16 cellular contexts compared by ENCODE assay signal in genomic region chr16:3482659-3483241, GRCh38. TPM values are rescaled to one million over a fixed set of nuclear protein-coding genes. Genes with fewer than 3 reads are reported as not detected.
DNase-seq lines count a peak whose midpoint lies in the region; ATAC-seq, FAIRE-seq and TF ChIP-seq lines count a peak whose summit lies in the region.
"Had no signal": no experiment of that assay in that cellular context is flagged by ENCODE, and none has a peak within 500 bp of the region (broad histone marks: within the 10 kb centered on the region; RNA-seq: fewer than 3 reads in every experiment).

No MANE protein-coding gene starts in this region.

- peaks cover 12% of the 10 kb centered on the region for H3K4me1 Mint-ChIP-seq in activated naive CD8-positive, alpha-beta T cell treated with anti-CD3 and anti-CD28 coated beads, Interleukin-2, amount 50 U/mL, for 24 hours

- no peak for ATAC-seq in Right ventricle myocardium superior (ENCODE audit: poor library complexity)
- ATAC-seq in activated naive CD8-positive, alpha-beta T cell treated with anti-CD3 and anti-CD28 coated beads, Interleukin-2, amount 50 U/mL, for 24 hours = no peak
- no peak for ATAC-seq in aorta (ENCODE audit: low FRiP score)
- no peak for ATAC-seq in GM18867 (IDR thresholded peaks at IDR 0.05; ENCODE audit: unreplicated experiment)
- ATAC-seq: CD8-positive, alpha-beta T cell had no signal

- H3K9me2 ChIP-seq in PC-9 (ENCODE audit: insufficient read depth) = no peaks in the 10 kb centered on the region

- POLR2A ChIA-PET in PC-9 (lab: Charles Lee; ENCODE audit: unreplicated experiment) = no interaction called here

- peaks cover 0 to 12% of the 10 kb centered on the region in 2 donors for H3K4me1 ChIP-seq in right atrium auricular region
- H3K4me1 ChIP-seq in kidney (ENCODE audit: control insufficient read depth in 1 of 2, insufficient read depth in 1 of 2, low read depth in 1 of 2, low read length in 2 of 2) = peaks cover 0 to 2% of the 10 kb centered on the region in 2 donors
- H3K4me1 ChIP-seq in aorta (ENCODE audit: control insufficient read depth in 1 of 2, insufficient read depth in 2 of 2, low read length in 2 of 2) = no peaks in the 10 kb centered on the region
- peaks cover 7% of the 10 kb centered on the region for H3K4me1 ChIP-seq in PC-9 (replicated peaks; ENCODE audit: insufficient read depth)

- H3F3A ChIP-seq in PC-9 (ENCODE audit: insufficient read depth, low read depth) = peaks cover 18% of the 10 kb centered on the region; the same call in 1 of the 2 replicates

- CTCF ChIA-PET in PC-9 (lab: Charles Lee) = no interaction called here

- H3K79me2 ChIP-seq in PC-9 (ENCODE audit: low read depth) = no peaks in the 10 kb centered on the region

- H3K4me3 Mint-ChIP-seq in activated naive CD8-positive, alpha-beta T cell treated with anti-CD3 and anti-CD28 coated beads, Interleukin-2, amount 50 U/mL, for 24 hours = no peak overlapping the region
- H3K4me3 Mint-ChIP-seq: CD8-positive, alpha-beta T cell; HFFc6 had no signal

- H3K27me3 Mint-ChIP-seq in activated naive CD8-positive, alpha-beta T cell treated with anti-CD3 and anti-CD28 coated beads, Interleukin-2, amount 50 U/mL, for 24 hours = no peaks in the 10 kb centered on the region

- BruUV-seq in PC-9 (replicated peaks; lab: Mats Ljungman, UMichigan) = no TSS peak

- no peak for TF ChIP-seq CTCF in right atrium auricular region (IDR thresholded peaks at IDR 0.05)
- no peak for TF ChIP-seq CTCF in kidney (IDR thresholded peaks at IDR 0.05; ENCODE audit: borderline replicate concordance, extremely low read depth, insufficient read depth)
- no peak for TF ChIP-seq CTCF in PC-9 (conservative IDR thresholded peaks at IDR 0.05)

- H3K9ac ChIP-seq in kidney (ENCODE audit: low read length in 2 of 2) = no peak overlapping the region

- DNase-seq in Right ventricle myocardium superior (peak; percentile 17), right atrium auricular region (ENCODE audit: low spot score) (no peak), kidney (peak; percentile 43), aorta (peak; percentile 7 to 51), PC-9 (no peak)
- DNase-seq in activated naive CD8-positive, alpha-beta T cell treated with anti-CD3 and anti-CD28 coated beads, Interleukin-2, amount 50 U/mL, for 24 hours = no peak
- DNase-seq: CD8-positive, alpha-beta T cell; GF-D8; HFFc6; KBM-7; NCI-H1436 treated with DMSO at 0.1 percent for 48 hours; NCI-H2081 had no signal

- FAIRE-seq in kidney (lab: Jason Lieb, UNC) = no peak
- FAIRE-seq: D721Med had no signal

- no peak overlapping the region for H2AFZ ChIP-seq in PC-9

- intact Hi-C loops in Right ventricle myocardium superior (cut with DNase I) = no loop called here
- intact Hi-C loops in kidney (cut with DNase I) = no loop called here
- intact Hi-C loops in aorta (cut with DNase I) = no loop called here
- intact Hi-C loops in PC-9 (cut with micrococcal nuclease; ENCODE audit: unreplicated experiment) = no loop called here

- H3K4me3 ChIP-seq in right atrium auricular region = no peak overlapping the region
- H3K4me3 ChIP-seq in kidney (ENCODE audit: low read length in 2 of 2) = no peak overlapping the region
- H3K4me3 ChIP-seq in aorta (ENCODE audit: low read length in 2 of 2) = no peak overlapping the region
- no peak overlapping the region for H3K4me3 ChIP-seq in PC-9

- H3K36me3 Mint-ChIP-seq in activated naive CD8-positive, alpha-beta T cell treated with anti-CD3 and anti-CD28 coated beads, Interleukin-2, amount 50 U/mL, for 24 hours (ENCODE audit: low read depth) = peaks cover 26% of the 10 kb centered on the region

- H3K9me3 ChIP-seq in right atrium auricular region (no peaks in the 10 kb centered on the region), kidney (ENCODE audit: control insufficient read depth in 1 of 2, low read length in 2 of 2) (no peaks in the 10 kb centered on the region), aorta (ENCODE audit: control insufficient read depth, low read length) (no peaks in the 10 kb centered on the region), PC-9 (ENCODE audit: insufficient read depth, low read depth) (no peaks in the 10 kb centered on the region)

- H3K27me3 ChIP-seq in right atrium auricular region = no peaks in the 10 kb centered on the region
- H3K27me3 ChIP-seq in aorta (ENCODE audit: control insufficient read depth in 1 of 2, insufficient read depth in 2 of 2, low read length in 1 of 2) = no peaks in the 10 kb centered on the region
- no peaks in the 10 kb centered on the region for H3K27me3 ChIP-seq in PC-9 (ENCODE audit: insufficient read depth, low read depth)

- H3K36me3 ChIP-seq in right atrium auricular region (peaks cover 68% of the 10 kb centered on the region), kidney (ENCODE audit: control insufficient read depth in 1 of 2, insufficient read depth in 2 of 2, low read length in 2 of 2) (peaks cover 33 to 70% of the 10 kb centered on the region in 2 donors), aorta (ENCODE audit: control insufficient read depth in 1 of 2, insufficient read depth in 2 of 2, low read length in 1 of 2) (peaks cover 0 to 18% of the 10 kb centered on the region in 2 donors), PC-9 (ENCODE audit: low read depth) (peaks cover 9% of the 10 kb centered on the region; the same call in 1 of the 2 replicates)

- H3K9me3 Mint-ChIP-seq in activated naive CD8-positive, alpha-beta T cell treated with anti-CD3 and anti-CD28 coated beads, Interleukin-2, amount 50 U/mL, for 24 hours = no peaks in the 10 kb centered on the region
- H3K9me3 Mint-ChIP-seq: CD8-positive, alpha-beta T cell; HFFc6 had no signal

- no peak overlapping the region for H3K4me2 ChIP-seq in PC-9

- WGBS in aorta, 2 donors = 91 to 92% methylated on average over 18 of the region's 18 CpGs

- H4K20me1 ChIP-seq in PC-9 (ENCODE audit: insufficient read depth) = peaks cover 4% of the 10 kb centered on the region

- peak overlapping the region; percentile 53 for H3K27ac Mint-ChIP-seq in activated naive CD8-positive, alpha-beta T cell treated with anti-CD3 and anti-CD28 coated beads, Interleukin-2, amount 50 U/mL, for 24 hours
- H3K27ac Mint-ChIP-seq: CD8-positive, alpha-beta T cell; HFFc6 had no signal

- H3K27ac ChIP-seq in right atrium auricular region (no peak overlapping the region), kidney (ENCODE audit: low read depth in 2 of 2, low read length in 2 of 2) (no peak overlapping the region), aorta (ENCODE audit: low read depth in 1 of 2, low read length in 2 of 2) (no peak overlapping the region), PC-9 (no peak overlapping the region)

RNA-seq across cellular contexts. Expression of gene C16orf90, which starts 12.5 kb away (rescaled TPM):
- not detected for total RNA-seq in Right ventricle myocardium superior
- not detected for total RNA-seq in right atrium auricular region
- not detected for total RNA-seq in kidney
- polyA plus RNA-seq in kidney (ENCODE audit: insufficient read depth, low read depth, low replicate concordance) = not detected
- not detected for total RNA-seq in aorta
- polyA plus RNA-seq in aorta = not detected
- total RNA-seq in PC-9 (2021) = not detected in 2 replicates
- total RNA-seq: CD8-positive, alpha-beta T cell; H4; HFFc6 had no signal
- polyA plus RNA-seq: BJ had no signal

RNA-seq across cellular contexts. Expression of gene CLUAP1, which starts 18.1 kb away (rescaled TPM):
- total RNA-seq in Right ventricle myocardium superior (17.4 TPM), right atrium auricular region (10 to 100 TPM in 1 of 2 donors, 1 to 10 TPM in 1; 8.8 to 10.9 TPM), kidney (44.8 TPM), aorta (10 to 100 TPM; 15.3 to 23.7 TPM), PC-9 (2021) (47.0 and 61.4 TPM in 2 replicates)
- polyA plus RNA-seq in kidney (ENCODE audit: insufficient read depth, low read depth, low replicate concordance) (39.3 TPM), aorta (10 to 100 TPM; 12.3 to 22.2 TPM)

RNA-seq across cellular contexts. Expression of gene NAA60, which starts 39.3 kb away (rescaled TPM):
- total RNA-seq in Right ventricle myocardium superior (47.0 TPM), right atrium auricular region (10 to 100 TPM; 28.1 to 29.1 TPM), kidney (51.6 TPM), aorta (10 to 100 TPM; 32.4 to 47.5 TPM), PC-9 (2021) (57.5 and 58.7 TPM in 2 replicates)
- polyA plus RNA-seq in kidney (ENCODE audit: insufficient read depth, low read depth, low replicate concordance) (66.6 TPM), aorta (10 to 100 TPM; 20.2 to 39.0 TPM)

RNA-seq across cellular contexts. Expression of gene ZNF597, which starts 39.4 kb away (rescaled TPM):
- total RNA-seq in Right ventricle myocardium superior (1.5 TPM), right atrium auricular region (1 to 10 TPM; 1.3 to 2.2 TPM), kidney (3.4 TPM), aorta (1 to 10 TPM; 2.9 to 3.2 TPM), PC-9 (2021) (1.5 and 1.8 TPM in 2 replicates)
- polyA plus RNA-seq in kidney (ENCODE audit: insufficient read depth, low read depth, low replicate concordance) (0.99 TPM), aorta (1 to 10 TPM in 1 of 2 donors, under 1 TPM in 1; 0.25 to 1.1 TPM)

Comparison
In these comparisons a context has a peak if more than half of its experiments do, and no peak if none do; other contexts are left out.
1. DNase-seq: peak in Right ventricle myocardium superior (single experiment), kidney (single experiment) and aorta (2 of 2); none in right atrium auricular region (single experiment), activated naive CD8-positive, alpha-beta T cell treated with anti-CD3 and anti-CD28 coated beads, Interleukin-2, amount 50 U/mL, for 24 hours (single experiment) and PC-9 (0 of 2).